Comparison of ENCODE assay signal across 13 cellular contexts in genomic region chr11:70556884-70557741, GRCh38.
A peak's percentile ranks its signal among the peaks of the same experiment; 100 is the strongest.
DNase-seq lines count a peak whose midpoint lies in the region; ATAC-seq, FAIRE-seq and TF ChIP-seq lines count a peak whose summit lies in the region.
"Had no signal": no experiment of that assay in that cellular context is flagged by ENCODE, and none has a peak within 500 bp of the region (broad histone marks: within the 10 kb centered on the region; RNA-seq: fewer than 3 reads in every experiment).

No MANE protein-coding gene starts in this region.

- H3K9me3 ChIP-seq in HCT116 (ENCODE audit: control insufficient read depth in 1 of 2, insufficient read depth in 1 of 2, low read depth in 1 of 2, low read length in 2 of 2): no peaks in the 10 kb centered on the region
- H3K9me3 ChIP-seq: BLaER1 treated with 17β-estradiol and CSF1 and Interleukin-3, amounts not matched to agents 10 nM and 100 nM had no signal

- DNase-seq in AG08395 (ENCODE audit: low spot score) (peak; percentile 36), HCT116 (ENCODE audit: low read depth, low spot score) (peak; percentile 89), RCC 7860 (ENCODE audit: low spot score) (peak; percentile 72), islet precursor cell (peak; percentile 81), C1 segment of cervical spinal cord (lab: John Stamatoyannopoulos, UW) (no peak), HuH-7.5 (ENCODE audit: low spot score) (no peak)
- no peak for DNase-seq in activated naive CD8-positive, alpha-beta T cell treated with anti-CD3 and anti-CD28 coated beads, Interleukin-2, amount 50 U/mL, for 24 hours
- DNase-seq in activated naive CD4-positive, alpha-beta T cell treated with anti-CD3 and anti-CD28 coated beads for 36 hours: no peak
- DNase-seq: activated CD8-positive, alpha-beta memory T cell treated with anti-CD3 and anti-CD28 coated beads, Interleukin-2, amount 50 U/mL, for 4 hours; NCI-H187 treated with DMSO at 0.1 percent for 48 hours; occipital lobe; RPMI8226 had no signal

- POLR2A ChIA-PET in HCT116 (lab: Charles Lee): no interaction called here

- intact Hi-C loops in HCT116 (cut with micrococcal nuclease): loop anchor here (5.0 kb wide), 1 partner anchor 75 kb away; no protein-coding TSS in a partner anchor
- intact Hi-C loops in activated naive CD4-positive, alpha-beta T cell treated with anti-CD3 and anti-CD28 coated beads for 36 hours (cut with micrococcal nuclease): no loop called here

- H3K27ac ChIP-seq in HCT116 (ENCODE audit: low read depth, low read length): peak overlapping the region; percentile 28; the same call in 1 of the 2 replicates
- H3K27ac ChIP-seq: BLaER1 treated with 17β-estradiol and CSF1 and Interleukin-3, amounts not matched to agents 10 nM and 100 nM had no signal

- no peaks in the 10 kb centered on the region for H3K9me2 ChIP-seq in HCT116 (ENCODE audit: insufficient read depth)

- FAIRE-seq in RCC 7860 (lab: Jason Lieb, UNC): peak; percentile 74

- H3K4me3 ChIP-seq in HCT116 (replicated peaks in 1 of 2; ENCODE audit: low read depth in 1 of 2, low read length in 2 of 2): 0 out of 4 replicates have a peak overlapping the region, but pooled peaks of 1 of the 2 experiments have one; percentile 16
- H3K4me3 ChIP-seq: BLaER1 treated with 17β-estradiol and CSF1 and Interleukin-3, amounts not matched to agents 10 nM and 100 nM had no signal

- no peaks in the 10 kb centered on the region for H3K79me2 ChIP-seq in HCT116 (ENCODE audit: insufficient read depth, low read length)

- H3K36me3 Mint-ChIP-seq in activated naive CD8-positive, alpha-beta T cell treated with anti-CD3 and anti-CD28 coated beads, Interleukin-2, amount 50 U/mL, for 24 hours (ENCODE audit: low read depth): no peaks in the 10 kb centered on the region
- H3K36me3 Mint-ChIP-seq in activated naive CD4-positive, alpha-beta T cell treated with anti-CD3 and anti-CD28 coated beads for 36 hours (ENCODE audit: low read depth): no peaks in the 10 kb centered on the region

- no peaks in the 10 kb centered on the region for H3K36me3 ChIP-seq in HCT116 (ENCODE audit: control insufficient read depth in 1 of 2, insufficient read depth in 2 of 2, low read length in 2 of 2)
- H3K36me3 ChIP-seq: BLaER1 treated with 17β-estradiol and CSF1 and Interleukin-3, amounts not matched to agents 10 nM and 100 nM had no signal

- RAD21 ChIA-PET in HCT116 (lab: Charles Lee; ENCODE audit: low non-redundant PET in 1 of 2, low total read pairs in 2 of 2, uncharacterized antibody in 2 of 2, unreplicated experiment in 2 of 2): no interaction called here

- no peaks in the 10 kb centered on the region for H3K4me1 Mint-ChIP-seq in activated naive CD8-positive, alpha-beta T cell treated with anti-CD3 and anti-CD28 coated beads, Interleukin-2, amount 50 U/mL, for 24 hours
- H3K4me1 Mint-ChIP-seq in activated naive CD4-positive, alpha-beta T cell treated with anti-CD3 and anti-CD28 coated beads for 36 hours (ENCODE audit: low read depth): no peaks in the 10 kb centered on the region

- 0 out of 2 replicates have a peak, but pooled peaks have one; percentile 14 for TF ChIP-seq RAD21 in HCT116 (IDR thresholded peaks at IDR 0.05; ENCODE audit: low read depth)

- CTCF ChIA-PET in HCT116 (lab: Charles Lee): interaction anchor here (2.3 kb wide), 1 partner anchor 11 kb away, joined by 9 read pairs; no protein-coding TSS in a partner anchor
- CTCF ChIA-PET in activated naive CD4-positive, alpha-beta T cell treated with anti-CD3 and anti-CD28 coated beads for 36 hours (lab: Charles Lee): no interaction called here

- H3K9ac ChIP-seq in HCT116 (ENCODE audit: low read length): no peak overlapping the region
- H3K9ac ChIP-seq: BLaER1 treated with 17β-estradiol and CSF1 and Interleukin-3, amounts not matched to agents 10 nM and 100 nM had no signal

- ATAC-seq in HCT116: peak; percentile 94
- no peak for ATAC-seq in activated naive CD8-positive, alpha-beta T cell treated with anti-CD3 and anti-CD28 coated beads, Interleukin-2, amount 50 U/mL, for 24 hours

- H3K27me3 Mint-ChIP-seq in activated naive CD8-positive, alpha-beta T cell treated with anti-CD3 and anti-CD28 coated beads, Interleukin-2, amount 50 U/mL, for 24 hours: no peaks in the 10 kb centered on the region
- peaks cover 2% of the 10 kb centered on the region for H3K27me3 Mint-ChIP-seq in activated naive CD4-positive, alpha-beta T cell treated with anti-CD3 and anti-CD28 coated beads for 36 hours (ENCODE audit: low read depth)

- no peak overlapping the region for H3K27ac Mint-ChIP-seq in activated naive CD8-positive, alpha-beta T cell treated with anti-CD3 and anti-CD28 coated beads, Interleukin-2, amount 50 U/mL, for 24 hours
- H3K27ac Mint-ChIP-seq in activated naive CD4-positive, alpha-beta T cell treated with anti-CD3 and anti-CD28 coated beads for 36 hours: no peak overlapping the region

- no peak overlapping the region for H2AFZ ChIP-seq in HCT116 (ENCODE audit: low read depth, low read length, poor library complexity, severe bottlenecking)

- peak overlapping the region; percentile 66 for H3K4me2 ChIP-seq in HCT116 (ENCODE audit: low read length)
- H3K4me2 ChIP-seq: BLaER1 treated with 17β-estradiol and CSF1 and Interleukin-3, amounts not matched to agents 10 nM and 100 nM had no signal

- BruUV-seq in HCT116 (replicated peaks; lab: Mats Ljungman, UMichigan): no TSS peak

- no peaks in the 10 kb centered on the region for H3K9me3 Mint-ChIP-seq in activated naive CD8-positive, alpha-beta T cell treated with anti-CD3 and anti-CD28 coated beads, Interleukin-2, amount 50 U/mL, for 24 hours
- no peaks in the 10 kb centered on the region for H3K9me3 Mint-ChIP-seq in activated naive CD4-positive, alpha-beta T cell treated with anti-CD3 and anti-CD28 coated beads for 36 hours

- H3K27me3 ChIP-seq in HCT116 (ENCODE audit: insufficient read depth, low read length): no peaks in the 10 kb centered on the region
- H3K27me3 ChIP-seq: BLaER1 treated with 17β-estradiol and CSF1 and Interleukin-3, amounts not matched to agents 10 nM and 100 nM had no signal

- TF ChIP-seq CTCF in HCT116 (IDR thresholded peaks at IDR 0.05 in 2 of 3, conservative IDR thresholded peaks at IDR 0.05 in 1 of 3; ENCODE audit: borderline replicate concordance in 1 of 3, insufficient read depth in 1 of 3, low read depth in 2 of 3, low read length in 2 of 3): no peak

- TF ChIP-seq POLR2A in HCT116 (IDR thresholded peaks at IDR 0.05; ENCODE audit: borderline replicate concordance, extremely low read depth, insufficient read depth, insufficient read length): no peak

- H3K4me3 Mint-ChIP-seq in activated naive CD8-positive, alpha-beta T cell treated with anti-CD3 and anti-CD28 coated beads, Interleukin-2, amount 50 U/mL, for 24 hours: no peak overlapping the region
- no peak overlapping the region for H3K4me3 Mint-ChIP-seq in activated naive CD4-positive, alpha-beta T cell treated with anti-CD3 and anti-CD28 coated beads for 36 hours

- H4K20me1 ChIP-seq in HCT116 (ENCODE audit: insufficient read depth): no peaks in the 10 kb centered on the region

- peaks cover 14 to 29% of the 10 kb centered on the region in 2 experiments for H3K4me1 ChIP-seq in HCT116 (ENCODE audit: control insufficient read depth in 1 of 2, insufficient read depth in 2 of 2, low read length in 2 of 2)
- H3K4me1 ChIP-seq: BLaER1 treated with 17β-estradiol and CSF1 and Interleukin-3, amounts not matched to agents 10 nM and 100 nM had no signal

TF ChIP-seq in HCT116, 20 proteins besides CTCF, POLR2A, EP300 and RAD21:
- TF ChIP-seq POLR2AphosphoS5 (IDR thresholded peaks at IDR 0.05; ENCODE audit: low read depth, low read length): peak; percentile 45; the same call in 1 of the 2 replicates
- TF ChIP-seq ZFX (IDR thresholded peaks at IDR 0.05): no peak
- peak; percentile 58; the same call in 1 of the 2 replicates for TF ChIP-seq SIN3A (IDR thresholded peaks at IDR 0.05; ENCODE audit: low read depth)
- TF ChIP-seq SP1 (IDR thresholded peaks at IDR 0.05; ENCODE audit: low read depth): peak; percentile 86
- peak; percentile 76 for TF ChIP-seq ELF1 (IDR thresholded peaks at IDR 0.05; ENCODE audit: borderline replicate concordance, low read depth)
- peak; percentile 97 for TF ChIP-seq CBX3 (IDR thresholded peaks at IDR 0.05; ENCODE audit: low read depth)
- peak; percentile 98 for TF ChIP-seq JUND (IDR thresholded peaks at IDR 0.05)
- peak; percentile 59; the same call in 1 of the 2 replicates for TF ChIP-seq CEBPB (IDR thresholded peaks at IDR 0.05; ENCODE audit: low read depth)
- TF ChIP-seq, protein P1, sequence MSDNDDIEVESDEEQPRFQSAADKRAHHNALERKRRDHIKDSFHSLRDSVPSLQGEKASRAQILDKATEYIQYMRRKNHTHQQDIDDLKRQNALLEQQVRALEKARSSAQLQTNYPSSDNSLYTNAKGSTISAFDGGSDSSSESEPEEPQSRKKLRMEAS (IDR thresholded peaks at IDR 0.05): peak; percentile 72
- no peak for TF ChIP-seq YY1 (IDR thresholded peaks at IDR 0.05; ENCODE audit: extremely low read depth, insufficient replicate concordance, low read depth, low read length)
- TF ChIP-seq SRF (IDR thresholded peaks at IDR 0.05; ENCODE audit: low read depth): peak; percentile 75
- no peak for TF ChIP-seq EZH2 (IDR thresholded peaks at IDR 0.05)
- TF ChIP-seq FOSL1 (IDR thresholded peaks at IDR 0.05; ENCODE audit: low read depth): peak; percentile 95
- no peak for TF ChIP-seq ZNF274 (IDR thresholded peaks at IDR 0.05; ENCODE audit: low read depth, low read length)
- TF ChIP-seq EZH2phosphoT487 (IDR thresholded peaks at IDR 0.05; ENCODE audit: borderline replicate concordance): no peak

Comparison
In these comparisons a context has a peak if more than half of its experiments do, and no peak if none do; other contexts are left out.
1. DNase-seq: peak in AG08395 (single experiment), HCT116 (single experiment), RCC 7860 (single experiment) and islet precursor cell (single experiment); none in activated naive CD8-positive, alpha-beta T cell treated with anti-CD3 and anti-CD28 coated beads, Interleukin-2, amount 50 U/mL, for 24 hours (single experiment), C1 segment of cervical spinal cord (0 of 14), HuH-7.5 (single experiment) and activated naive CD4-positive, alpha-beta T cell treated with anti-CD3 and anti-CD28 coated beads for 36 hours (single experiment).